ENCODE assay signal across 1 cellular context in genomic region chr3:38992117-38992779, GRCh38.
TF ChIP-seq lines count a peak whose summit lies in the region.

No MANE protein-coding gene starts in this region.

TF ChIP-seq in HepG2, 621 proteins besides CTCF, POLR2A, EP300 and RAD21:
- no peak for TF ChIP-seq NFIB (CRISPR knock-in tag; IDR thresholded peaks at IDR 0.05; ENCODE audit: borderline replicate concordance)
